Comparison of ENCODE assay signal across 2 cellular contexts in genomic region chr5:111746791-111747190, GRCh38.
TF ChIP-seq lines count a peak whose summit lies in the region.

No MANE protein-coding gene starts in this region.

TF ChIP-seq in SK-N-SH, 30 proteins besides CTCF, POLR2A, EP300 and RAD21:
- TF ChIP-seq FOXJ3 (CRISPR knock-in tag; IDR thresholded peaks at IDR 0.05): no peak
- TF ChIP-seq GATA2 (CRISPR knock-in tag; IDR thresholded peaks at IDR 0.05): no peak
- TF ChIP-seq GABPA (IDR thresholded peaks at IDR 0.05; ENCODE audit: low read depth): no peak
- TF ChIP-seq MXI1 (IDR thresholded peaks at IDR 0.05; ENCODE audit: low read depth, low read length): no peak
- TF ChIP-seq TEAD4 (IDR thresholded peaks at IDR 0.05; ENCODE audit: borderline replicate concordance, insufficient read depth): no peak
- no peak for TF ChIP-seq RFX5 (IDR thresholded peaks at IDR 0.05; ENCODE audit: low read length)
- no peak for TF ChIP-seq REST (IDR thresholded peaks at IDR 0.05; ENCODE audit: low read depth, low read length)
- TF ChIP-seq USF2 (IDR thresholded peaks at IDR 0.05; ENCODE audit: borderline replicate concordance, low read depth, low read length): no peak
- no peak for TF ChIP-seq IRF3 (IDR thresholded peaks at IDR 0.05; ENCODE audit: low read depth, low read length)
- TF ChIP-seq ZBTB33 (IDR thresholded peaks at IDR 0.05; ENCODE audit: borderline replicate concordance, low read depth): no peak
- no peak for TF ChIP-seq RCOR1 (IDR thresholded peaks at IDR 0.05; ENCODE audit: low read length)
- no peak for TF ChIP-seq PBX3 (IDR thresholded peaks at IDR 0.05)
- no peak for TF ChIP-seq SMC3 (IDR thresholded peaks at IDR 0.05; ENCODE audit: low read depth, low read length)
- TF ChIP-seq NFIC (IDR thresholded peaks at IDR 0.05; ENCODE audit: borderline replicate concordance): no peak
TF ChIP-seq in SK-N-SH: peak in this region for 0.

TF ChIP-seq in SK-N-SH treated with all-trans-retinoic acid at 6 μM for 48 hours, 23 proteins besides CTCF, POLR2A, EP300 and RAD21:
- TF ChIP-seq PPARA (CRISPR knock-in tag; IDR thresholded peaks at IDR 0.05; ENCODE audit: borderline replicate concordance): no peak
- TF ChIP-seq CREB5 (CRISPR knock-in tag; IDR thresholded peaks at IDR 0.05; ENCODE audit: low read depth): no peak
- TF ChIP-seq TCF4 (CRISPR knock-in tag; IDR thresholded peaks at IDR 0.05; ENCODE audit: borderline replicate concordance): no peak
- no peak for TF ChIP-seq GLIS3 (CRISPR knock-in tag; IDR thresholded peaks at IDR 0.05)
- no peak for TF ChIP-seq POU6F1 (CRISPR knock-in tag; IDR thresholded peaks at IDR 0.05; ENCODE audit: borderline replicate concordance, low read depth)
- no peak for TF ChIP-seq ZFP30 (CRISPR knock-in tag; IDR thresholded peaks at IDR 0.05)
- no peak for TF ChIP-seq ARNTL (CRISPR knock-in tag; IDR thresholded peaks at IDR 0.05; ENCODE audit: borderline replicate concordance, low read depth)
- no peak for TF ChIP-seq PATZ1 (CRISPR knock-in tag; IDR thresholded peaks at IDR 0.05; ENCODE audit: borderline replicate concordance)
- no peak for TF ChIP-seq ZFP3 (CRISPR knock-in tag; IDR thresholded peaks at IDR 0.05)
- no peak for TF ChIP-seq TSHZ2 (CRISPR knock-in tag; IDR thresholded peaks at IDR 0.05)
